In the genomic region with DNA sequence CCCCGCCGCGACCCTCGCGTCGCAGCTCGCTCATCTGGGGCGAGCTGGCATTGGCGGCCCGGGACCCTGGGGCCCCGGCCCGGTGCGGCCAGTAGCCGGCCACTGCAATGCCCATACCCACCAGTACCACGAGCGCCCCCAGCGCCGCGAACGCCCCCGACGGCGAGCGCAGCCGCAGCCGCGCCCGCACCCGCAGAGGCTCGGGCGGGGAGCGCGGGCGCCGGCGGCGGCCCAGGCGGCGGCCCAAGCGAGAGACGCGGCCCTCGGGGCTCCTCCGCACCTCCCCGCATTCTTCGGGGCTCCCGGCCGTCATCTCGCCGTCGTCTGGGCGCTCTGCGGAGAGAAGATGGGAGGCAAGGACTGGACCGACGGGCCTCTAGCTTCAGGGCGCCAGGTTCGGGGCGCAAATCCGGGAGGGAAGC, we compare ENCODE assay signal across 9 cellular contexts. TPM values are rescaled to one million over a fixed set of nuclear protein-coding genes. Genes with fewer than 3 reads are reported as not detected.
DNase-seq lines count a peak whose midpoint lies in the region; ATAC-seq, FAIRE-seq and TF ChIP-seq lines count a peak whose summit lies in the region.
"Had no signal": no experiment of that assay in that cellular context is flagged by ENCODE, and none has a peak within 500 bp of the region (broad histone marks: within the 10 kb centered on the region; RNA-seq: fewer than 3 reads in every experiment).

No MANE protein-coding gene starts in this region.

- no peak overlapping the region for H3K9ac ChIP-seq in keratinocyte (ENCODE audit: control insufficient read depth, extremely low read depth, insufficient read depth, low read length)

- dilution Hi-C loops in keratinocyte (cut with MboI; ENCODE audit: extremely low pct_ligation_motif_present, low sequenced_read_pairs) = no loop called here

- peaks cover 23% of the 10 kb centered on the region for H3K27me3 Mint-ChIP-seq in activated T-cell treated with anti-CD3 and anti-CD28 coated beads, Interleukin-2, amount 50 U/mL, for 24 hours

- peaks cover 4 to 8% of the 10 kb centered on the region in 2 experiments for H3K36me3 ChIP-seq in keratinocyte (ENCODE audit: control insufficient read depth in 2 of 2, extremely low read depth in 1 of 2, insufficient read depth in 2 of 2, low read length in 2 of 2)
- H3K36me3 ChIP-seq in suprapubic skin = no peaks in the 10 kb centered on the region

- H3K4me1 ChIP-seq in keratinocyte (ENCODE audit: control insufficient read depth, extremely low read depth, insufficient read depth, low read length) (peaks cover 10% of the 10 kb centered on the region), suprapubic skin (peaks cover 43% of the 10 kb centered on the region)

- peak overlapping the region; percentile 38 for H3K4me3 Mint-ChIP-seq in activated T-cell treated with anti-CD3 and anti-CD28 coated beads, Interleukin-2, amount 50 U/mL, for 24 hours

- peaks cover 32% of the 10 kb centered on the region for H3K36me3 Mint-ChIP-seq in activated T-cell treated with anti-CD3 and anti-CD28 coated beads, Interleukin-2, amount 50 U/mL, for 24 hours (ENCODE audit: low read depth)

- TF ChIP-seq POLR2A in suprapubic skin (IDR thresholded peaks at IDR 0.05) = no peak

- in situ Hi-C loops in astrocyte of the cerebellum (cut with HindIII; ENCODE audit: low sequenced_read_pairs) = no loop called here

- H3K9me3 ChIP-seq in keratinocyte (ENCODE audit: control insufficient read depth, low read depth, low read length) = no peaks in the 10 kb centered on the region
- H3K9me3 ChIP-seq in suprapubic skin = no peaks in the 10 kb centered on the region

- H2AFZ ChIP-seq in keratinocyte (ENCODE audit: control insufficient read depth, low read length) = no peak overlapping the region

- TF ChIP-seq CTCF in astrocyte of the cerebellum (IDR thresholded peaks at IDR 0.05; ENCODE audit: low read depth, low read length, missing control alignments) (no peak), keratinocyte (optimal IDR thresholded peaks at IDR 0.05 in 1 of 3, IDR thresholded peaks at IDR 0.05 in 1 of 3, conservative IDR thresholded peaks at IDR 0.05 in 1 of 3; ENCODE audit: extremely low read depth in 1 of 3, insufficient read depth in 2 of 3, low read length in 3 of 3) (no peak), suprapubic skin (IDR thresholded peaks at IDR 0.05) (no peak)

- no peaks in the 10 kb centered on the region for H4K20me1 ChIP-seq in keratinocyte (ENCODE audit: control insufficient read depth, extremely low read depth, insufficient read depth, low read length)

- ATAC-seq in HG03280 (IDR thresholded peaks at IDR 0.05; ENCODE audit: unreplicated experiment) = no peak

- H3K4me3 ChIP-seq in astrocyte of the cerebellum (ENCODE audit: low read depth, low read length) (peak overlapping the region; percentile 67), keratinocyte (ENCODE audit: control insufficient read depth in 2 of 3, extremely low read depth in 1 of 3, insufficient read depth in 2 of 3, low read depth in 1 of 3, low read length in 3 of 3) (no peak overlapping the region), suprapubic skin (peak overlapping the region; percentile 72)

- TF ChIP-seq EP300 in suprapubic skin (IDR thresholded peaks at IDR 0.05) = no peak

- no peaks in the 10 kb centered on the region for H3K79me2 ChIP-seq in keratinocyte (ENCODE audit: control insufficient read depth, insufficient read depth, low read length)

- H3K27me3 ChIP-seq in keratinocyte (ENCODE audit: control insufficient read depth, extremely low read depth, insufficient read depth, low read length) (peaks cover 38% of the 10 kb centered on the region), suprapubic skin (peaks cover 19% of the 10 kb centered on the region)

- no peak for DNase-seq in activated T-cell treated with anti-CD3 and anti-CD28 coated beads, Interleukin-2, amount 50 U/mL, for 24 hours
- DNase-seq in activated T-cell treated with anti-CD3 and anti-CD28 coated beads for 4 hours (no peak), astrocyte of the cerebellum (ENCODE audit: low read depth) (no peak), keratinocyte (ENCODE audit: low read depth, low spot score) (no peak), suprapubic skin (ENCODE audit: low spot score in 2 of 2) (no peak), CD1c-positive myeloid dendritic cell (ENCODE audit: extremely low spot score) (no peak)
- DNase-seq in activated CD4-positive, alpha-beta T cell treated with anti-CD3 and anti-CD28 coated beads, Interleukin-2, amount 50 U/mL, for 1 hour = no peak
- DNase-seq: DMS79 had no signal

- H3K27ac ChIP-seq in keratinocyte (ENCODE audit: control insufficient read depth, insufficient read depth, low read length) = no peak overlapping the region
- H3K27ac ChIP-seq in suprapubic skin = peak overlapping the region; percentile 92

- H3K4me2 ChIP-seq in keratinocyte (ENCODE audit: control insufficient read depth, extremely low read depth, insufficient read depth, low read depth, low read length) = peak overlapping the region; percentile 42

- no peaks in the 10 kb centered on the region for H3K9me1 ChIP-seq in keratinocyte (ENCODE audit: control insufficient read depth, extremely low read depth, insufficient read depth, low read length)

- whole genome bisulfite sequencing in suprapubic skin = 7% methylated on average over 43 of the region's 59 CpGs

- no peaks in the 10 kb centered on the region for H3K9me3 Mint-ChIP-seq in activated T-cell treated with anti-CD3 and anti-CD28 coated beads, Interleukin-2, amount 50 U/mL, for 24 hours

- peaks cover 10% of the 10 kb centered on the region for H3K4me1 Mint-ChIP-seq in activated T-cell treated with anti-CD3 and anti-CD28 coated beads, Interleukin-2, amount 50 U/mL, for 24 hours (ENCODE audit: low read depth)

- FAIRE-seq in keratinocyte (lab: Jason Lieb, UNC) = no peak

- H3K27ac Mint-ChIP-seq in activated T-cell treated with anti-CD3 and anti-CD28 coated beads, Interleukin-2, amount 50 U/mL, for 24 hours = no peak overlapping the region

RNA-seq across cellular contexts. Expression of gene TMEM200B, which starts 2.2 kb away (rescaled TPM):
- 0.18 to 0.82 TPM (median 0.59 TPM) in 3 replicates for polyA plus RNA-seq in keratinocyte
- not detected for polyA plus RNA-seq in keratinocyte (2011; ENCODE audit: low read depth)
- 0.18 and 0.19 TPM in 2 replicates for polyA plus RNA-seq in keratinocyte (2011; cell fraction: cytosol; rRNA removed)
- polyA plus RNA-seq in keratinocyte (2011; cell fraction: nucleus; rRNA removed) = 0.22 and 0.33 TPM in 2 replicates
- 0.39 and 1.00 TPM in 2 replicates for polyA plus RNA-seq in keratinocyte (2012; ENCODE audit: low replicate concordance)
- 0.10 to 0.45 TPM (median 0.23 TPM) in 3 replicates for polyA minus RNA-seq in keratinocyte
- not detected for polyA minus RNA-seq in keratinocyte (2011; cell fraction: cytosol; rRNA and poly(A)+ RNA removed)
- 0.21 TPM in 1 of 2 replicates, not detected in the other for polyA minus RNA-seq in keratinocyte (2011; cell fraction: nucleus; rRNA and poly(A)+ RNA removed)
- 1 to 10 TPM; 2.5 to 5.7 (median 3.8) TPM for total RNA-seq in suprapubic skin

Comparison
In these comparisons a context has a peak if more than half of its experiments do, and no peak if none do; other contexts are left out.
1. H3K4me3 ChIP-seq: peak in astrocyte of the cerebellum (single experiment) and suprapubic skin (single experiment); none in keratinocyte (0 of 3).